Comparison of ENCODE assay signal across 11 cellular contexts in genomic region chr11:5366365-5366764, GRCh38. TPM values are rescaled to one million over a fixed set of nuclear protein-coding genes. Genes with fewer than 3 reads are reported as not detected.
DNase-seq lines count a peak whose midpoint lies in the region; ATAC-seq, FAIRE-seq and TF ChIP-seq lines count a peak whose summit lies in the region.
"Not testable (repeated sequence)": the region's sequence is repeated elsewhere in the genome, so short reads cannot be mapped to it uniquely, and the experiment has no call there.
"Had no signal": no experiment of that assay in that cellular context is flagged by ENCODE, and none has a peak within 500 bp of the region (broad histone marks: within the 10 kb centered on the region; RNA-seq: fewer than 3 reads in every experiment).

No MANE protein-coding gene starts in this region.

- ATAC-seq in K562: not testable (repeated sequence)

- not testable (repeated sequence) for H3K36me3 Mint-ChIP-seq in endothelial cell (ENCODE audit: low read depth, unreplicated experiment)

- CTCF ChIA-PET in OCI-LY7 (lab: Charles Lee; ENCODE audit: unreplicated experiment); K562 (lab: Yijun Ruan, JAX; ENCODE audit: low intra/inter-chr PET ratio): not testable (repeated sequence)

- not testable (repeated sequence) for TF ChIP-seq RAD21 in K562 (CRISPR knock-in tag; conservative IDR thresholded peaks at IDR 0.05 in 1 of 2, IDR thresholded peaks at IDR 0.05 in 1 of 2)

- in situ Hi-C loops in GM23248 (cut with MboI); K562 (cut with MboI): not testable (repeated sequence)

- H3K4me2 ChIP-seq in GM23248 (ENCODE audit: unreplicated experiment); OCI-LY7 (ENCODE audit: low read length); K562 (ENCODE audit: insufficient read depth, low read length); osteoblast (ENCODE audit: insufficient read depth, low read length): not testable (repeated sequence)

- intact Hi-C loops in OCI-LY7 (cut with micrococcal nuclease; ENCODE audit: unreplicated experiment): not testable (repeated sequence)
- intact Hi-C loops in K562 (cut with micrococcal nuclease): loop anchor here (5.0 kb wide), 1 partner anchor 244 kb away; no protein-coding TSS in a partner anchor

- H3K9me3 ChIP-seq in GM23248 (ENCODE audit: low read depth); OCI-LY7 (ENCODE audit: low read length); K562 (replicated peaks; ENCODE audit: control insufficient read depth, insufficient read depth, low read depth, low read length); osteoblast (ENCODE audit: low read depth, low read length): not testable (repeated sequence)

- H3K9me2 ChIP-seq in GM23248 (ENCODE audit: insufficient read depth); OCI-LY7 (ENCODE audit: insufficient read depth, low read length): not testable (repeated sequence)

- TF ChIP-seq POLR2A in K562 (conservative IDR thresholded peaks at IDR 0.05): not testable (repeated sequence)

- not testable (repeated sequence) for H3K27me3 Mint-ChIP-seq in endothelial cell (ENCODE audit: unreplicated experiment)

- not testable (repeated sequence) for H3K27me3 ChIP-seq in GM23248 (replicated peaks; ENCODE audit: insufficient read depth); K562 (ENCODE audit: control insufficient read depth in 2 of 2, insufficient read depth in 2 of 2, low read length in 2 of 2); osteoblast (ENCODE audit: insufficient read depth, low read length)

- TF ChIP-seq EP300 in K562 (IDR thresholded peaks at IDR 0.05; ENCODE audit: low read length): not testable (repeated sequence)

- FAIRE-seq in K562 (lab: Jason Lieb, UNC): not testable (repeated sequence)

- not testable (repeated sequence) for H3K9me3 Mint-ChIP-seq in endothelial cell (ENCODE audit: unreplicated experiment)

- H3K4me3 ChIP-seq in GM23248; OCI-LY7 (ENCODE audit: low read depth, low read length, poor library complexity, severe bottlenecking); K562; osteoblast (ENCODE audit: insufficient read depth, low read length): not testable (repeated sequence)

- H3K27ac ChIP-seq in GM23248: peak overlapping the region; percentile 82
- H3K27ac ChIP-seq in OCI-LY7 (ENCODE audit: low read depth, low read length, poor library complexity, severe bottlenecking); K562 (ENCODE audit: extremely low read depth, low read depth, low read length): not testable (repeated sequence)
- peak overlapping the region; percentile 91 for H3K27ac ChIP-seq in osteoblast (ENCODE audit: low read depth, low read length)

- not testable (repeated sequence) for H3K4me1 Mint-ChIP-seq in endothelial cell (ENCODE audit: unreplicated experiment)

- H3K4me3 Mint-ChIP-seq in endothelial cell (ENCODE audit: unreplicated experiment): not testable (repeated sequence)

- not testable (repeated sequence) for H2AFZ ChIP-seq in GM23248; OCI-LY7 (ENCODE audit: low read length); K562 (ENCODE audit: low read depth, low read length); osteoblast (ENCODE audit: low read length)

- H3K36me3 ChIP-seq in GM23248 (ENCODE audit: low read depth); OCI-LY7 (ENCODE audit: insufficient read depth, low read length); osteoblast (ENCODE audit: insufficient read depth, low read length): not testable (repeated sequence)
- H3K36me3 ChIP-seq in K562 (ENCODE audit: control insufficient read depth, insufficient read depth, low read length): peaks cover 74% of the 10 kb centered on the region

- H3K4me1 ChIP-seq in GM23248 (ENCODE audit: insufficient read depth): peaks cover 74% of the 10 kb centered on the region
- H3K4me1 ChIP-seq in OCI-LY7 (ENCODE audit: insufficient read depth, low read length, poor library complexity, severe bottlenecking): not testable (repeated sequence)
- peaks cover 5 to 40% of the 10 kb centered on the region in 2 experiments; a peak in 3 of 5 replicates for H3K4me1 ChIP-seq in K562 (replicated peaks in 1 of 2; ENCODE audit: control insufficient read depth in 2 of 2, insufficient read depth in 2 of 2, low read length in 2 of 2)
- H3K4me1 ChIP-seq in osteoblast (ENCODE audit: insufficient read depth, low read length): peaks cover 67% of the 10 kb centered on the region

- WGBS in GM23248 (ENCODE audit: low coverage in 1 of 2, low lambda C conversion rate in 2 of 2, missing lambda C conversion rate in 2 of 2), 2 experiments: 91 to 94% methylated on average over 6 of the region's 6 CpGs
- 86% methylated on average over 1 of the region's 6 CpGs for WGBS in K562 (ENCODE audit: insufficient coverage, low coverage, missing lambda C conversion rate)

- POLR2A ChIA-PET in OCI-LY7 (lab: Charles Lee); K562 (lab: Yijun Ruan, JAX): not testable (repeated sequence)

- not testable (repeated sequence) for DNase-seq in GM23248; OCI-LY7 (ENCODE audit: low spot score); K562 (ENCODE audit: extremely low read depth in 1 of 4, low spot score in 3 of 4); endothelial cell (ENCODE audit: low spot score); osteoblast (ENCODE audit: insufficient read length, low spot score, missing footprints)

- H3F3A ChIP-seq in GM23248 (ENCODE audit: insufficient read depth): peaks cover 44% of the 10 kb centered on the region

- BruUV-seq in OCI-LY7 (replicated peaks; lab: Mats Ljungman, UMichigan); K562 (replicated peaks; lab: Mats Ljungman, UMichigan): not testable (repeated sequence)

- H3K9me1 ChIP-seq in K562 (ENCODE audit: control insufficient read depth, insufficient read depth, low read length): not testable (repeated sequence)

- not testable (repeated sequence) for H3K27ac Mint-ChIP-seq in endothelial cell (ENCODE audit: unreplicated experiment)

- H4K20me1 ChIP-seq in GM23248 (ENCODE audit: insufficient read depth); OCI-LY7 (ENCODE audit: insufficient read depth, low read length); K562 (replicated peaks; ENCODE audit: control insufficient read depth, insufficient read depth, low read length); osteoblast (ENCODE audit: insufficient read depth, low read length): not testable (repeated sequence)

- H3K9ac ChIP-seq in GM23248; K562 (ENCODE audit: insufficient read depth in 1 of 2, low read depth in 2 of 2, low read length in 2 of 2): not testable (repeated sequence)

- H3K79me2 ChIP-seq in GM23248 (ENCODE audit: insufficient read depth); OCI-LY7 (ENCODE audit: insufficient read depth, low read depth, low read length); osteoblast (ENCODE audit: insufficient read depth, low read length): not testable (repeated sequence)
- H3K79me2 ChIP-seq in K562 (ENCODE audit: control insufficient read depth, insufficient read depth, low read length): peaks cover 91% of the 10 kb centered on the region

- TF ChIP-seq CTCF in OCI-LY7 (conservative IDR thresholded peaks at IDR 0.05; ENCODE audit: low read length) (0 out of 2 replicates have a peak, but pooled peaks have one; percentile 14), endothelial cell (IDR thresholded peaks at IDR 0.05; ENCODE audit: unreplicated experiment) (peak; percentile 53), osteoblast (IDR thresholded peaks at IDR 0.05; ENCODE audit: extremely low read depth, low read depth, low read length) (peak; percentile 9)
- not testable (repeated sequence) for TF ChIP-seq CTCF in K562 (IDR thresholded peaks at IDR 0.05 in 2 of 3, conservative IDR thresholded peaks at IDR 0.05 in 1 of 3; ENCODE audit: insufficient read depth in 2 of 3, low read depth in 1 of 3, low read length in 3 of 3)

RNA-seq across cellular contexts. Expression of gene OR51B6, which starts 15.1 kb away (rescaled TPM):
- not detected in 2 replicates for total RNA-seq in GM23248 (2014; rRNA removed; shearing (Covaris generic))
- not detected in 2 replicates for polyA plus RNA-seq in GM23248 (2016; fragmentation: Nextera tagmentation; extraction: Ambion mirVana)
- not detected in 2 replicates for total RNA-seq in OCI-LY7 (2014; rRNA removed; shearing (Covaris generic))
- not detected in 2 replicates for total RNA-seq in OCI-LY7 (2022)
- total RNA-seq in K562 (2011; cell fraction: chromatin; rRNA removed; ENCODE audit: low replicate concordance): 0.35 and 0.65 TPM in 2 replicates
- total RNA-seq in K562 (2011; cell fraction: nucleolus; rRNA removed): not detected in 2 replicates
- total RNA-seq in K562 (2011; cell fraction: nucleoplasm; rRNA removed): not detected in 2 replicates
- total RNA-seq in K562 (2014; rRNA removed): not detected in 2 replicates
- not detected in 2 replicates for total RNA-seq in K562 (2014; rRNA removed; fragmentation: Illumina TruSeq; extraction: Trizol)
- total RNA-seq in K562 (2015; rRNA removed; fragmentation: Illumina TruSeq; extraction: Trizol): not detected in 2 replicates
- not detected in 2 replicates for total RNA-seq in K562 (2021)
- not detected in 2 replicates for polyA plus RNA-seq in K562 (2011; rRNA removed)
- polyA plus RNA-seq in K562 (2011; cell fraction: cytosol; rRNA removed): not detected in 2 replicates
- not detected in 2 replicates for polyA plus RNA-seq in K562 (2011; cell fraction: nucleus; rRNA removed)
- polyA plus RNA-seq in K562 (2012): 0.08 and 0.11 TPM in 2 replicates
- polyA plus RNA-seq in K562 (2014; fragmentation: Illumina TruSeq; extraction: Trizol): not detected in 2 replicates
- under 1 TPM; 0.06 to 0.97 TPM for polyA plus RNA-seq in K562 (2014; fragmentation: Nextera tagmentation; extraction: Ambion mirVana)
- not detected in 2 replicates for polyA plus RNA-seq in K562 (2014; rRNA removed)
- not detected in 2 replicates for polyA minus RNA-seq in K562 (2011; rRNA and poly(A)+ RNA removed)
- polyA minus RNA-seq in K562 (2011; cell fraction: cytosol; rRNA and poly(A)+ RNA removed): not detected in 2 replicates
- 0.40 and 0.89 TPM in 2 replicates for polyA minus RNA-seq in K562 (2011; cell fraction: nucleus; rRNA and poly(A)+ RNA removed)
- total RNA-seq in endothelial cell (ENCODE audit: unreplicated experiment): not detected
- total RNA-seq in osteoblast: not detected in 2 replicates
- total RNA-seq: A673, Calu3, HT-29, LHCN-M2, MCF 10A, Peyer's patch had no signal

RNA-seq across cellular contexts. Expression of gene OR51M1, which starts 17.2 kb away (rescaled TPM):
- not detected in 2 replicates for total RNA-seq in GM23248 (2014; rRNA removed; shearing (Covaris generic))
- not detected in 2 replicates for polyA plus RNA-seq in GM23248 (2016; fragmentation: Nextera tagmentation; extraction: Ambion mirVana)
- total RNA-seq in OCI-LY7 (2014; rRNA removed; shearing (Covaris generic)): not detected in 2 replicates
- total RNA-seq in OCI-LY7 (2022): not detected in 2 replicates
- 0.35 and 0.49 TPM in 2 replicates for total RNA-seq in K562 (2011; cell fraction: chromatin; rRNA removed; ENCODE audit: low replicate concordance)
- under 0.01 and 0.13 TPM in 2 replicates for total RNA-seq in K562 (2011; cell fraction: nucleolus; rRNA removed)
- total RNA-seq in K562 (2011; cell fraction: nucleoplasm; rRNA removed): 0.22 and 0.23 TPM in 2 replicates
- total RNA-seq in K562 (2014; rRNA removed): not detected in 2 replicates
- total RNA-seq in K562 (2014; rRNA removed; fragmentation: Illumina TruSeq; extraction: Trizol): 0.04 TPM in 1 of 2 replicates, not detected in the other
- total RNA-seq in K562 (2015; rRNA removed; fragmentation: Illumina TruSeq; extraction: Trizol): not detected in 2 replicates
- not detected in 2 replicates for total RNA-seq in K562 (2021)
- polyA plus RNA-seq in K562 (2011; rRNA removed): not detected in 2 replicates
- polyA plus RNA-seq in K562 (2011; cell fraction: cytosol; rRNA removed): not detected in 2 replicates
- polyA plus RNA-seq in K562 (2011; cell fraction: nucleus; rRNA removed): 0.07 TPM in 1 of 2 replicates, not detected in the other
- 0.07 and 0.20 TPM in 2 replicates for polyA plus RNA-seq in K562 (2012)
- polyA plus RNA-seq in K562 (2014; fragmentation: Illumina TruSeq; extraction: Trizol): not detected in 2 replicates
- under 1 TPM; 0.01 to 0.18 TPM for polyA plus RNA-seq in K562 (2014; fragmentation: Nextera tagmentation; extraction: Ambion mirVana)
- not detected in 2 replicates for polyA plus RNA-seq in K562 (2014; rRNA removed)
- polyA minus RNA-seq in K562 (2011; rRNA and poly(A)+ RNA removed): 0.12 TPM in 1 of 2 replicates, not detected in the other
- not detected in 2 replicates for polyA minus RNA-seq in K562 (2011; cell fraction: cytosol; rRNA and poly(A)+ RNA removed)
- polyA minus RNA-seq in K562 (2011; cell fraction: nucleus; rRNA and poly(A)+ RNA removed): 0.11 and 0.27 TPM in 2 replicates
- total RNA-seq in endothelial cell (ENCODE audit: unreplicated experiment): not detected
- total RNA-seq in osteoblast: not detected in 2 replicates
- total RNA-seq: A673, Calu3, HT-29, LHCN-M2, MCF 10A, Peyer's patch had no signal

RNA-seq across cellular contexts. Expression of gene OR51B5, which starts 23.0 kb away (rescaled TPM):
- total RNA-seq in GM23248 (2014; rRNA removed; shearing (Covaris generic)): not detected in 2 replicates
- polyA plus RNA-seq in GM23248 (2016; fragmentation: Nextera tagmentation; extraction: Ambion mirVana) (not detected in 2 replicates), K562 (2011; rRNA removed) (137 and 216 TPM in 2 replicates), K562 (2014; fragmentation: Illumina TruSeq; extraction: Trizol) (154 and 176 TPM in 2 replicates), K562 (2014; fragmentation: Nextera tagmentation; extraction: Ambion mirVana) (10 to 100 TPM; 83.5 to 99.9 TPM), K562 (2014; rRNA removed) (111 and 113 TPM in 2 replicates)
- total RNA-seq in OCI-LY7 (2014; rRNA removed; shearing (Covaris generic)): 0.16 TPM in 1 of 2 replicates, not detected in the other
- total RNA-seq in OCI-LY7 (2022) (not detected in 2 replicates), K562 (2014; rRNA removed) (81.2 and 89.6 TPM in 2 replicates), K562 (2014; rRNA removed; fragmentation: Illumina TruSeq; extraction: Trizol) (158 and 184 TPM in 2 replicates), K562 (2015; rRNA removed; fragmentation: Illumina TruSeq; extraction: Trizol) (104 and 109 TPM in 2 replicates), K562 (2021) (109 and 120 TPM in 2 replicates), endothelial cell (ENCODE audit: unreplicated experiment) (0.82 TPM), osteoblast (not detected in 2 replicates)
- 138 and 316 TPM in 2 replicates for total RNA-seq in K562 (2011; cell fraction: chromatin; rRNA removed; ENCODE audit: low replicate concordance)
- 86.7 and 139 TPM in 2 replicates for total RNA-seq in K562 (2011; cell fraction: nucleolus; rRNA removed)
- 410 and 874 TPM in 2 replicates for total RNA-seq in K562 (2011; cell fraction: nucleoplasm; rRNA removed)
- 103 and 220 TPM in 2 replicates for polyA plus RNA-seq in K562 (2011; cell fraction: cytosol; rRNA removed)
- 302 and 401 TPM in 2 replicates for polyA plus RNA-seq in K562 (2011; cell fraction: nucleus; rRNA removed)
- 66.6 and 103 TPM in 2 replicates for polyA plus RNA-seq in K562 (2012)
- polyA minus RNA-seq in K562 (2011; rRNA and poly(A)+ RNA removed): 143 and 246 TPM in 2 replicates
- polyA minus RNA-seq in K562 (2011; cell fraction: cytosol; rRNA and poly(A)+ RNA removed): 55.8 and 81.5 TPM in 2 replicates
- 241 and 318 TPM in 2 replicates for polyA minus RNA-seq in K562 (2011; cell fraction: nucleus; rRNA and poly(A)+ RNA removed)
- total RNA-seq: A673, Calu3, HT-29, LHCN-M2, MCF 10A, Peyer's patch had no signal

RNA-seq across cellular contexts. Expression of gene OR51B2, which starts 42.3 kb away (rescaled TPM):
- not detected in 2 replicates for total RNA-seq in GM23248 (2014; rRNA removed; shearing (Covaris generic))
- polyA plus RNA-seq in GM23248 (2016; fragmentation: Nextera tagmentation; extraction: Ambion mirVana) (not detected in 2 replicates), K562 (2011; rRNA removed) (5.7 and 10.5 TPM in 2 replicates), K562 (2014; fragmentation: Illumina TruSeq; extraction: Trizol) (3.3 and 3.5 TPM in 2 replicates), K562 (2014; fragmentation: Nextera tagmentation; extraction: Ambion mirVana) (under 1 TPM; 0.38 to 0.84 TPM), K562 (2014; rRNA removed) (2.6 and 2.7 TPM in 2 replicates)
- total RNA-seq in OCI-LY7 (2014; rRNA removed; shearing (Covaris generic)): not detected in 2 replicates
- total RNA-seq in OCI-LY7 (2022) (not detected in 2 replicates), K562 (2014; rRNA removed) (3.4 and 4.0 TPM in 2 replicates), K562 (2014; rRNA removed; fragmentation: Illumina TruSeq; extraction: Trizol) (6.6 TPM in 2 replicates), K562 (2015; rRNA removed; fragmentation: Illumina TruSeq; extraction: Trizol) (5.0 and 5.7 TPM in 2 replicates), K562 (2021) (3.3 and 4.0 TPM in 2 replicates), endothelial cell (ENCODE audit: unreplicated experiment) (not detected), osteoblast (not detected in 2 replicates)
- 26.1 and 96.0 TPM in 2 replicates for total RNA-seq in K562 (2011; cell fraction: chromatin; rRNA removed; ENCODE audit: low replicate concordance)
- 17.0 and 25.1 TPM in 2 replicates for total RNA-seq in K562 (2011; cell fraction: nucleolus; rRNA removed)
- 59.5 and 83.7 TPM in 2 replicates for total RNA-seq in K562 (2011; cell fraction: nucleoplasm; rRNA removed)
- polyA plus RNA-seq in K562 (2011; cell fraction: cytosol; rRNA removed): 1.5 and 7.6 TPM in 2 replicates
- polyA plus RNA-seq in K562 (2011; cell fraction: nucleus; rRNA removed): 19.3 and 33.3 TPM in 2 replicates
- 1.0 and 3.5 TPM in 2 replicates for polyA plus RNA-seq in K562 (2012)
- polyA minus RNA-seq in K562 (2011; rRNA and poly(A)+ RNA removed): 47.7 and 115 TPM in 2 replicates
- 4.0 and 5.9 TPM in 2 replicates for polyA minus RNA-seq in K562 (2011; cell fraction: cytosol; rRNA and poly(A)+ RNA removed)
- polyA minus RNA-seq in K562 (2011; cell fraction: nucleus; rRNA and poly(A)+ RNA removed): 66.8 and 115 TPM in 2 replicates
- total RNA-seq: A673, Calu3, HT-29, LHCN-M2, MCF 10A, Peyer's patch had no signal

RNA-seq across cellular contexts. Expression of gene OR51Q1, which starts 55.5 kb away (rescaled TPM):
- total RNA-seq in GM23248 (2014; rRNA removed; shearing (Covaris generic)): not detected in 2 replicates
- polyA plus RNA-seq in GM23248 (2016; fragmentation: Nextera tagmentation; extraction: Ambion mirVana): not detected in 2 replicates
- not detected in 2 replicates for total RNA-seq in OCI-LY7 (2014; rRNA removed; shearing (Covaris generic))
- not detected in 2 replicates for total RNA-seq in OCI-LY7 (2022)
- total RNA-seq in K562 (2011; cell fraction: chromatin; rRNA removed; ENCODE audit: low replicate concordance): 0.76 and 1.2 TPM in 2 replicates
- total RNA-seq in K562 (2011; cell fraction: nucleolus; rRNA removed): 0.33 and 0.66 TPM in 2 replicates
- 0.73 and 0.76 TPM in 2 replicates for total RNA-seq in K562 (2011; cell fraction: nucleoplasm; rRNA removed)
- 0.16 TPM in 1 of 2 replicates, not detected in the other for total RNA-seq in K562 (2014; rRNA removed)
- not detected in 2 replicates for total RNA-seq in K562 (2014; rRNA removed; fragmentation: Illumina TruSeq; extraction: Trizol)
- total RNA-seq in K562 (2015; rRNA removed; fragmentation: Illumina TruSeq; extraction: Trizol): not detected in 2 replicates
- not detected in 2 replicates for total RNA-seq in K562 (2021)
- polyA plus RNA-seq in K562 (2011; rRNA removed): not detected in 2 replicates
- polyA plus RNA-seq in K562 (2011; cell fraction: cytosol; rRNA removed): not detected in 2 replicates
- polyA plus RNA-seq in K562 (2011; cell fraction: nucleus; rRNA removed): not detected in 2 replicates
- 0.13 TPM in 1 of 2 replicates, not detected in the other for polyA plus RNA-seq in K562 (2012)
- not detected in 2 replicates for polyA plus RNA-seq in K562 (2014; fragmentation: Illumina TruSeq; extraction: Trizol)
- polyA plus RNA-seq in K562 (2014; fragmentation: Nextera tagmentation; extraction: Ambion mirVana): under 1 TPM in 1 of 2 experiments, not detected in 1; 0.69 TPM
- not detected in 2 replicates for polyA plus RNA-seq in K562 (2014; rRNA removed)
- polyA minus RNA-seq in K562 (2011; rRNA and poly(A)+ RNA removed): not detected in 2 replicates
- polyA minus RNA-seq in K562 (2011; cell fraction: cytosol; rRNA and poly(A)+ RNA removed): not detected in 2 replicates
- 1.1 and 1.6 TPM in 2 replicates for polyA minus RNA-seq in K562 (2011; cell fraction: nucleus; rRNA and poly(A)+ RNA removed)
- not detected for total RNA-seq in endothelial cell (ENCODE audit: unreplicated experiment)
- total RNA-seq in osteoblast: not detected in 2 replicates
- total RNA-seq: A673, Calu3, HT-29, LHCN-M2, MCF 10A, Peyer's patch had no signal

Comparison
In these comparisons a context has a peak if more than half of its experiments do, and no peak if none do; other contexts are left out.
1. RNA of gene OR51B5, which starts 23.0 kb away (total RNA-seq): 81.2 to 874 TPM in K562; 0.82 TPM in endothelial cell (single experiment), 0.16 TPM in OCI-LY7, not detected in GM23248 and not detected in osteoblast; every median in the first group is over 10 times any median in the second.